ENCODE assay signal across 1 cellular context in genomic region chr7:25840209-25840792, GRCh38.
TF ChIP-seq lines count a peak whose summit lies in the region.

No MANE protein-coding gene starts in this region.

TF ChIP-seq in HepG2, 621 proteins besides CTCF, POLR2A, EP300 and RAD21 (continued from another document):
- TF ChIP-seq ARID3A (IDR thresholded peaks at IDR 0.05; ENCODE audit: low read depth, low read length) (no peak), ZNF563 (CRISPR knock-in tag; IDR thresholded peaks at IDR 0.05) (no peak), ZNF124 (CRISPR knock-in tag; IDR thresholded peaks at IDR 0.05) (no peak), ZNF800 (CRISPR knock-in tag; IDR thresholded peaks at IDR 0.05) (no peak), NRL (CRISPR knock-in tag; IDR thresholded peaks at IDR 0.05; ENCODE audit: borderline replicate concordance) (no peak), ZNF34 (CRISPR knock-in tag; IDR thresholded peaks at IDR 0.05; ENCODE audit: borderline replicate concordance) (no peak), KDM5B (CRISPR knock-in tag; IDR thresholded peaks at IDR 0.05; ENCODE audit: borderline replicate concordance) (no peak), DNMT1 (CRISPR knock-in tag; IDR thresholded peaks at IDR 0.05) (no peak), ZNF784 (CRISPR knock-in tag; IDR thresholded peaks at IDR 0.05; ENCODE audit: borderline replicate concordance) (no peak), ZNF318 (CRISPR knock-in tag; IDR thresholded peaks at IDR 0.05) (no peak), MXD3 (CRISPR knock-in tag; IDR thresholded peaks at IDR 0.05) (no peak)
